ENCODE assay signal across 16 cellular contexts in the genomic region with DNA sequence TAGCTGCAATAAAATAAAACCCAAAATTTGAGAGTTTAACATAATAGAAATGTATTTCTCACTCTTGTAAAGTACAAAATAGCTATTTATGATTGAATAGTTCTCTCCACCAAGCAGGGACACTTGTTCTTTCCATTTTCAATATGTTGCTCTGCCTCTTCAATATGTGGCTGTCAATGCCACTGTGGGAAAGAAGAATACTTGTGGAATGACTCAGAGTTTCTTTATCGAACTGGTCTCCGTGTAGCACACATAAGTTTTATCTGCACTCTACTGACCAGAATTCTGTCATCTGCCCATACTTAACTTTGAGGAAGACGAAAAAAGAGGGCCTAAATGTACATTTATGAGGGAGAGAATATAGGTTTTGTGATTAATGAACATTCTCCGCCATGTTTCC.
"Had no signal": no experiment of that assay in that cellular context is flagged by ENCODE, and none has a peak within 500 bp of the region (broad histone marks: within the 10 kb centered on the region; RNA-seq: fewer than 3 reads in every experiment).

No MANE protein-coding gene starts in this region.

- H3K4me1 Mint-ChIP-seq: immature natural killer cell, T-cell had no signal

- H3K27me3 ChIP-seq: breast epithelium, sigmoid colon, upper lobe of left lung had no signal

- H3K4me3 ChIP-seq: breast epithelium, sigmoid colon, upper lobe of left lung had no signal

- H3K36me3 Mint-ChIP-seq: immature natural killer cell; natural killer cell treated with Interleukin-12 subunit alpha and Interleukin-12 subunit beta and Interleukin-15 and Interleukin-18, amount 100 ng/mL, for 72 hours; T-cell had no signal

- H3K27ac ChIP-seq: breast epithelium, sigmoid colon, upper lobe of left lung had no signal

- H3K27me3 Mint-ChIP-seq: natural killer cell treated with Interleukin-12 subunit alpha and Interleukin-12 subunit beta and Interleukin-15 and Interleukin-18, amount 100 ng/mL, for 72 hours; progenitor cell of endocrine pancreas had no signal

- H3K36me3 ChIP-seq: breast epithelium, sigmoid colon, upper lobe of left lung had no signal

- H3K27ac Mint-ChIP-seq: activated T-helper 2 cell treated with anti-CD3 and anti-CD28 coated beads, Interferon-gamma antibody, Interleukin-2, Interleukin-4, amounts not matched to agents 10 μg/mL and 5 μg/mL and 100 μg/mL, durations not matched to agents 14 hours and 24 hours and 36 hours; immature natural killer cell; natural killer cell treated with Interleukin-12 subunit alpha and Interleukin-12 subunit beta and Interleukin-15 and Interleukin-18, amount 100 ng/mL, for 72 hours; progenitor cell of endocrine pancreas; stimulated activated naive CD8-positive, alpha-beta T cell treated with anti-CD3 and anti-CD28 coated beads, Interleukin-15, Interleukin-2, amounts not matched to agents 100 ng/mL and 50 ng/mL, for 24 hours; T-cell had no signal

- H3K4me3 Mint-ChIP-seq: immature natural killer cell; natural killer cell treated with Interleukin-12 subunit alpha and Interleukin-12 subunit beta and Interleukin-15 and Interleukin-18, amount 100 ng/mL, for 72 hours; stimulated activated naive CD8-positive, alpha-beta T cell treated with anti-CD3 and anti-CD28 coated beads, Interleukin-15, Interleukin-2, amounts not matched to agents 100 ng/mL and 50 ng/mL, for 24 hours; T-cell had no signal

- DNase-seq: activated CD4-positive, alpha-beta T cell treated with anti-CD3 and anti-CD28 coated beads, Interleukin-2, amount 50 U/mL, for 1 hour; activated naive CD4-positive, alpha-beta T cell treated with anti-CD3 and anti-CD28 coated beads, Interleukin-2, amount 50 U/mL, for 16 hours; amniotic stem cell; immature natural killer cell; occipital lobe; sigmoid colon; stimulated activated CD4-positive, alpha-beta T cell treated with anti-CD3 and anti-CD28 coated beads, Interleukin-4, amount 100 ng/mL, for 1 hour; stimulated activated CD8-positive, alpha-beta memory T cell treated with anti-CD3 and anti-CD28 coated beads, Interleukin-4, amount 100 ng/mL, for 48 hours; T-cell; upper lobe of left lung had no signal

- ATAC-seq: esophagus mucosa; natural killer cell treated with Interleukin-12 subunit alpha and Interleukin-12 subunit beta and Interleukin-15 and Interleukin-18, amount 100 ng/mL, for 72 hours; T-cell had no signal

- H3K9me3 Mint-ChIP-seq: activated T-helper 2 cell treated with anti-CD3 and anti-CD28 coated beads, Interferon-gamma antibody, Interleukin-2, Interleukin-4, amounts not matched to agents 10 μg/mL and 5 μg/mL and 100 μg/mL, durations not matched to agents 14 hours and 24 hours and 36 hours had no signal
